ENCODE assay signal across 8 cellular contexts in the genomic region with DNA sequence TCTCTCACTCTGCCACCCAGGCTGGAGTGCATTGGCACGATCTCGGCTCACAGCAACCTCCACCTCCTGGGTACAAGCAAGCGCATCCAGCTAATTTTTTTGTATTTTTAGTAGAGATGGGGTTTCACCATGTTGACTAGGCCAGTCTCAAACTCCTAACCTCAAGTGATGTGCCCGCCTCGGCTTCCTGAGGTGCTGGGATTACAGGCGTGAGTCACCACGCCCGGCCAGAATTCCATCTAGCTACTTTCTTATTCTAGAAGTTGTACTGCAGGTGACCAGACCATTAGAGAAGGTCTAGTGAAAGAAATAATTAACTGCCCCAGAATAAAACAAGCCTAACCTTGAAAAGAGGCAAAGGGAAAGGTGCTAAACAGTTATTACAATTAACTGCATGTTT. TPM values are rescaled to one million over a fixed set of nuclear protein-coding genes. Genes with fewer than 3 reads are reported as not detected.
DNase-seq lines count a peak whose midpoint lies in the region; ATAC-seq and TF ChIP-seq lines count a peak whose summit lies in the region.

No MANE protein-coding gene starts in this region.

- no peak overlapping the region for H2AFZ ChIP-seq in neural progenitor cell (replicated peaks)

- no peaks in the 10 kb centered on the region for H3K9me3 ChIP-seq in ES-I3 (ENCODE audit: control insufficient read depth, insufficient read depth, low read length)
- H3K9me3 ChIP-seq in neural progenitor cell (ENCODE audit: low read depth) = no peaks in the 10 kb centered on the region

- no peaks in the 10 kb centered on the region for H3K27me3 ChIP-seq in neural progenitor cell

- no peak for TF ChIP-seq POLR2A in NB4 (IDR thresholded peaks at IDR 0.05; ENCODE audit: extremely low read depth, insufficient read length)

- TF ChIP-seq CTCF in NB4 (IDR thresholded peaks at IDR 0.05; ENCODE audit: low read depth, low read length) = no peak
- no peak for TF ChIP-seq CTCF in neural progenitor cell (IDR thresholded peaks at IDR 0.05)

- H3K4me2 ChIP-seq in neural progenitor cell = peak overlapping the region; percentile 89

- H3K4me3 Mint-ChIP-seq in central memory CD8-positive, alpha-beta T cell = peak overlapping the region; percentile 99
- peak overlapping the region; percentile 18 for H3K4me3 Mint-ChIP-seq in neural progenitor cell

- H3K79me2 ChIP-seq in neural progenitor cell (ENCODE audit: low read depth) = peaks cover 69% of the 10 kb centered on the region

- ATAC-seq in central memory CD8-positive, alpha-beta T cell (replicated peaks; ENCODE audit: extremely low read depth, poor library complexity, severe bottlenecking) = no peak
- ATAC-seq in HG02973 (IDR thresholded peaks at IDR 0.05; ENCODE audit: unreplicated experiment) (no peak), GM19035 (IDR thresholded peaks at IDR 0.05; ENCODE audit: unreplicated experiment) (no peak), HG03432 (IDR thresholded peaks at IDR 0.05; ENCODE audit: unreplicated experiment) (no peak)

- H4K20me1 ChIP-seq in neural progenitor cell (ENCODE audit: low read depth) = peaks cover 19% of the 10 kb centered on the region

- H3K27ac Mint-ChIP-seq in central memory CD8-positive, alpha-beta T cell (ENCODE audit: low read depth) = peak overlapping the region; percentile 15
- no peak overlapping the region for H3K27ac Mint-ChIP-seq in neural progenitor cell

- H3K9me3 Mint-ChIP-seq in central memory CD8-positive, alpha-beta T cell = no peaks in the 10 kb centered on the region
- no peaks in the 10 kb centered on the region for H3K9me3 Mint-ChIP-seq in neural progenitor cell

- peak overlapping the region; percentile 81 for H3K9ac ChIP-seq in ES-I3 (ENCODE audit: low read depth, low read length)
- H3K9ac ChIP-seq in neural progenitor cell = no peak overlapping the region

- no peaks in the 10 kb centered on the region for H3K27me3 Mint-ChIP-seq in central memory CD8-positive, alpha-beta T cell
- peaks cover 3% of the 10 kb centered on the region for H3K27me3 Mint-ChIP-seq in neural progenitor cell (ENCODE audit: insufficient read depth, low read depth)

- DNase-seq in NB4 (ENCODE audit: low read depth) = no peak
- no peak for DNase-seq in central memory CD8-positive, alpha-beta T cell (ENCODE audit: low spot score in 2 of 2)
- DNase-seq in neural progenitor cell (ENCODE audit: low spot score) = peak; percentile 36
- DNase-seq in GM19238 (ENCODE audit: insufficient read length, low spot score) = no peak

- H3K4me1 Mint-ChIP-seq in central memory CD8-positive, alpha-beta T cell = peaks cover 37% of the 10 kb centered on the region
- H3K4me1 Mint-ChIP-seq in neural progenitor cell = peaks cover 26% of the 10 kb centered on the region

- peaks cover 10% of the 10 kb centered on the region for H3K36me3 Mint-ChIP-seq in central memory CD8-positive, alpha-beta T cell (ENCODE audit: insufficient read depth)
- H3K36me3 Mint-ChIP-seq in neural progenitor cell = peaks cover 2% of the 10 kb centered on the region

- H3K4me3 ChIP-seq in NB4 (ENCODE audit: low read depth, low read length) (peak overlapping the region; percentile 68), neural progenitor cell (peak overlapping the region; percentile 84)

- no peak overlapping the region for H3K27ac ChIP-seq in neural progenitor cell

- H3K36me3 ChIP-seq in ES-I3 (ENCODE audit: insufficient read depth, low read length) (no peaks in the 10 kb centered on the region; the same call in 1 of the 2 replicates), neural progenitor cell (peaks cover 5% of the 10 kb centered on the region)

- peaks cover 30% of the 10 kb centered on the region for H3F3A ChIP-seq in neural progenitor cell (ENCODE audit: low read depth)

- no peaks in the 10 kb centered on the region for H3K4me1 ChIP-seq in ES-I3 (ENCODE audit: insufficient read depth, low read length)
- peaks cover 13% of the 10 kb centered on the region for H3K4me1 ChIP-seq in neural progenitor cell

RNA-seq across cellular contexts. Expression of a gene that starts 2.2 kb away (rescaled TPM):
- total RNA-seq in neural progenitor cell (ENCODE audit: low replicate concordance) = 94.3 and 111 TPM in 2 replicates
